ENCODE assay signal across 2 cellular contexts in the genomic region with DNA sequence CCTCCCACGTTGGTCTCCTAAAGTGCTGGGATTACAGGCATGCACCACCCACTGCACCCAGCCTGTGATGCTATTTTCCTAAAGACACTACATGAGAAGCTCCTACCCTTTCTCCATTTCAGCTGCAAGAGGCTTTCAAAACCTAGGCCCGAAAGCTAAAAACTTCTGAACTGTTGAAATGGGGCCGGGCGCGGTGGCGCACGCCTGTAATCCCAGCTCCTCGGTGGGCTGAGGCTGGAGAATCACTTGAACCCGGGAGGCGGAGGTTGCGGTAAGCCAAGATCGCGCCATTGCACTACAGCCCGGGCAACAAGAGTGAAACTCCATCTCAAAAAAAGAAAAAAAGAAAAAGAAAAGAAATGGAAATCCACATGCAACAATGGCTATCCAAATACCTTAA.
TF ChIP-seq lines count a peak whose summit lies in the region.

No MANE protein-coding gene starts in this region.

TF ChIP-seq in GM23338, 12 proteins besides CTCF, POLR2A, EP300 and RAD21:
- TF ChIP-seq STAT1 (IDR thresholded peaks at IDR 0.05; ENCODE audit: unreplicated experiment) (no peak), NANOG (IDR thresholded peaks at IDR 0.05; ENCODE audit: borderline replicate concordance) (no peak), CREB1 (CRISPR knock-in tag; IDR thresholded peaks at IDR 0.05; ENCODE audit: low read depth) (no peak), JUNB (IDR thresholded peaks at IDR 0.05; ENCODE audit: unreplicated experiment) (no peak), POLR2AphosphoS5 (IDR thresholded peaks at IDR 0.05; ENCODE audit: low read depth) (no peak), ZNF331 (CRISPR knock-in tag; IDR thresholded peaks at IDR 0.05; ENCODE audit: low read depth) (no peak)
- TF ChIP-seq, protein P1, sequence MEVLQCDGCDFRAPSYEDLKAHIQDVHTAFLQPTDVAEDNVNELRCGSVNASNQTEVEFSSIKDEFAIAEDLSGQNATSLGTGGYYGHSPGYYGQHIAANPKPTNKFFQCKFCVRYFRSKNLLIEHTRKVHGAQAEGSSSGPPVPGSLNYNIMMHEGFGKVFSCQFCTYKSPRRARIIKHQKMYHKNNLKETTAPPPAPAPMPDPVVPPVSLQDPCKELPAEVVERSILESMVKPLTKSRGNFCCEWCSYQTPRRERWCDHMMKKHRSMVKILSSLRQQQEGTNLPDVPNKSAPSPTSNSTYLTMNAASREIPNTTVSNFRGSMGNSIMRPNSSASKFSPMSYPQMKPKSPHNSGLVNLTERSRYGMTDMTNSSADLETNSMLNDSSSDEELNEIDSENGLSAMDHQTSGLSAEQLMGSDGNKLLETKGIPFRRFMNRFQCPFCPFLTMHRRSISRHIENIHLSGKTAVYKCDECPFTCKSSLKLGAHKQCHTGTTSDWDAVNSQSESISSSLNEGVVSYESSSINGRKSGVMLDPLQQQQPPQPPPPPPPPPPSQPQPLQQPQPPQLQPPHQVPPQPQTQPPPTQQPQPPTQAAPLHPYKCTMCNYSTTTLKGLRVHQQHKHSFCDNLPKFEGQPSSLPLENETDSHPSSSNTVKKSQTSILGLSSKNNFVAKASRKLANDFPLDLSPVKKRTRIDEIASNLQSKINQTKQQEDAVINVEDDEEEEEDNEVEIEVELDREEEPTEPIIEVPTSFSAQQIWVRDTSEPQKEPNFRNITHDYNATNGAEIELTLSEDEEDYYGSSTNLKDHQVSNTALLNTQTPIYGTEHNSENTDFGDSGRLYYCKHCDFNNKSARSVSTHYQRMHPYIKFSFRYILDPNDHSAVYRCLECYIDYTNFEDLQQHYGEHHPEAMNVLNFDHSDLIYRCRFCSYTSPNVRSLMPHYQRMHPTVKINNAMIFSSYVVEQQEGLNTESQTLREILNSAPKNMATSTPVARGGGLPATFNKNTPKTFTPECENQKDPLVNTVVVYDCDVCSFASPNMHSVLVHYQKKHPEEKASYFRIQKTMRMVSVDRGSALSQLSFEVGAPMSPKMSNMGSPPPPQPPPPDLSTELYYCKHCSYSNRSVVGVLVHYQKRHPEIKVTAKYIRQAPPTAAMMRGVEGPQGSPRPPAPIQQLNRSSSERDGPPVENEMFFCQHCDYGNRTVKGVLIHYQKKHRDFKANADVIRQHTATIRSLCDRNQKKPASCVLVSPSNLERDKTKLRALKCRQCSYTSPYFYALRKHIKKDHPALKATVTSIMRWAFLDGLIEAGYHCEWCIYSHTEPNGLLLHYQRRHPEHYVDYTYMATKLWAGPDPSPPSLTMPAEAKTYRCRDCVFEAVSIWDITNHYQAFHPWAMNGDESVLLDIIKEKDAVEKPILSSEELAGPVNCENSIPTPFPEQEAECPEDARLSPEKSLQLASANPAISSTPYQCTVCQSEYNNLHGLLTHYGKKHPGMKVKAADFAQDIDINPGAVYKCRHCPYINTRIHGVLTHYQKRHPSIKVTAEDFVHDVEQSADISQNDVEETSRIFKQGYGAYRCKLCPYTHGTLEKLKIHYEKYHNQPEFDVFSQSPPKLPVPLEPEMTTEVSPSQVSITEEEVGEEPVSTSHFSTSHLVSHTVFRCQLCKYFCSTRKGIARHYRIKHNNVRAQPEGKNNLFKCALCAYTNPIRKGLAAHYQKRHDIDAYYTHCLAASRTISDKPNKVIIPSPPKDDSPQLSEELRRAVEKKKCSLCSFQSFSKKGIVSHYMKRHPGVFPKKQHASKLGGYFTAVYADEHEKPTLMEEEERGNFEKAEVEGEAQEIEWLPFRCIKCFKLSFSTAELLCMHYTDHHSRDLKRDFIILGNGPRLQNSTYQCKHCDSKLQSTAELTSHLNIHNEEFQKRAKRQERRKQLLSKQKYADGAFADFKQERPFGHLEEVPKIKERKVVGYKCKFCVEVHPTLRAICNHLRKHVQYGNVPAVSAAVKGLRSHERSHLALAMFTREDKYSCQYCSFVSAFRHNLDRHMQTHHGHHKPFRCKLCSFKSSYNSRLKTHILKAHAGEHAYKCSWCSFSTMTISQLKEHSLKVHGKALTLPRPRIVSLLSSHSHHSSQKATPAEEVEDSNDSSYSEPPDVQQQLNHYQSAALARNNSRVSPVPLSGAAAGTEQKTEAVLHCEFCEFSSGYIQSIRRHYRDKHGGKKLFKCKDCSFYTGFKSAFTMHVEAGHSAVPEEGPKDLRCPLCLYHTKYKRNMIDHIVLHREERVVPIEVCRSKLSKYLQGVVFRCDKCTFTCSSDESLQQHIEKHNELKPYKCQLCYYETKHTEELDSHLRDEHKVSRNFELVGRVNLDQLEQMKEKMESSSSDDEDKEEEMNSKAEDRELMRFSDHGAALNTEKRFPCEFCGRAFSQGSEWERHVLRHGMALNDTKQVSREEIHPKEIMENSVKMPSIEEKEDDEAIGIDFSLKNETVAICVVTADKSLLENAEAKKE (CRISPR knock-in tag; IDR thresholded peaks at IDR 0.05) = no peak

TF ChIP-seq in H1, 55 proteins besides CTCF, POLR2A, EP300 and RAD21:
- TF ChIP-seq, protein P2, sequence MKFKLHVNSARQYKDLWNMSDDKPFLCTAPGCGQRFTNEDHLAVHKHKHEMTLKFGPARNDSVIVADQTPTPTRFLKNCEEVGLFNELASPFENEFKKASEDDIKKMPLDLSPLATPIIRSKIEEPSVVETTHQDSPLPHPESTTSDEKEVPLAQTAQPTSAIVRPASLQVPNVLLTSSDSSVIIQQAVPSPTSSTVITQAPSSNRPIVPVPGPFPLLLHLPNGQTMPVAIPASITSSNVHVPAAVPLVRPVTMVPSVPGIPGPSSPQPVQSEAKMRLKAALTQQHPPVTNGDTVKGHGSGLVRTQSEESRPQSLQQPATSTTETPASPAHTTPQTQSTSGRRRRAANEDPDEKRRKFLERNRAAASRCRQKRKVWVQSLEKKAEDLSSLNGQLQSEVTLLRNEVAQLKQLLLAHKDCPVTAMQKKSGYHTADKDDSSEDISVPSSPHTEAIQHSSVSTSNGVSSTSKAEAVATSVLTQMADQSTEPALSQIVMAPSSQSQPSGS (IDR thresholded peaks at IDR 0.05; ENCODE audit: low read length) = no peak
- no peak for TF ChIP-seq CTBP2 (IDR thresholded peaks at IDR 0.05; ENCODE audit: borderline replicate concordance, insufficient read depth, insufficient read length, low read length)
- no peak for TF ChIP-seq HDAC6 (IDR thresholded peaks at IDR 0.05; ENCODE audit: low read depth, low read length)
- no peak for TF ChIP-seq KDM4A (IDR thresholded peaks at IDR 0.05; ENCODE audit: low read depth, low read length, severe bottlenecking)
- no peak for TF ChIP-seq TEAD4 (IDR thresholded peaks at IDR 0.05; ENCODE audit: low read depth, low read length)
- no peak for TF ChIP-seq JUN (IDR thresholded peaks at IDR 0.05; ENCODE audit: low read depth, low read length)
- no peak for TF ChIP-seq RBBP5 (IDR thresholded peaks at IDR 0.05; ENCODE audit: borderline replicate concordance, low read depth, low read length)
- no peak for TF ChIP-seq POLR2AphosphoS5 (IDR thresholded peaks at IDR 0.05; ENCODE audit: low read depth, low read length)
- no peak for TF ChIP-seq ZNF274 (IDR thresholded peaks at IDR 0.05; ENCODE audit: borderline replicate concordance, extremely low read depth, low read length)
- TF ChIP-seq NANOG (IDR thresholded peaks at IDR 0.05; ENCODE audit: insufficient read depth, low read depth, low read length, poor library complexity, severe bottlenecking) = no peak
- no peak for TF ChIP-seq YY1 (IDR thresholded peaks at IDR 0.05; ENCODE audit: low read depth, low read length)
- TF ChIP-seq POU5F1 (IDR thresholded peaks at IDR 0.05; ENCODE audit: low read depth, low read length) = no peak
- no peak for TF ChIP-seq KDM1A (IDR thresholded peaks at IDR 0.05; ENCODE audit: borderline replicate concordance, low read length)
- TF ChIP-seq HDAC2 (IDR thresholded peaks at IDR 0.05; ENCODE audit: borderline replicate concordance in 1 of 2, low read depth in 2 of 2, low read length in 2 of 2) = no peak
